Comparison of ENCODE assay signal across 13 cellular contexts in genomic region chr10:89074120-89074519, GRCh38.
DNase-seq lines count a peak whose midpoint lies in the region; ATAC-seq and TF ChIP-seq lines count a peak whose summit lies in the region.
"Had no signal": no experiment of that assay in that cellular context is flagged by ENCODE, and none has a peak within 500 bp of the region (broad histone marks: within the 10 kb centered on the region; RNA-seq: fewer than 3 reads in every experiment).

No MANE protein-coding gene starts in this region.

- 3 to 7% (median 3%) methylated on average over 3 of the region's 3 CpGs for WGBS in ovary, 3 donors

- no peaks in the 10 kb centered on the region for H3K9me3 Mint-ChIP-seq in activated naive CD4-positive, alpha-beta T cell treated with anti-CD3 and anti-CD28 coated beads, Interleukin-2, amount 10 ng/mL, durations not matched to agents 7 days and 5 days
- H3K9me3 Mint-ChIP-seq: natural killer cell; stimulated activated naive CD8-positive, alpha-beta T cell treated with anti-CD3 and anti-CD28 coated beads, Interleukin-15, amount 100 ng/mL, for 72 hours had no signal

- H3K27me3 ChIP-seq in ovary: no peaks in the 10 kb centered on the region

- H3K36me3 Mint-ChIP-seq in activated naive CD4-positive, alpha-beta T cell treated with anti-CD3 and anti-CD28 coated beads, Interleukin-2, amount 10 ng/mL, durations not matched to agents 7 days and 5 days: no peaks in the 10 kb centered on the region
- H3K36me3 Mint-ChIP-seq: natural killer cell had no signal

- DNase-seq in Right ventricle myocardium inferior (ENCODE audit: missing footprints) (peak; percentile 66), cardiac septum (ENCODE audit: low spot score) (no peak), fibroblast of pulmonary artery (ENCODE audit: low read depth) (peak; percentile 82), ovary (peak; percentile 57 to 80 (median 75)), cortex of kidney (lab: John Stamatoyannopoulos, UW) (no peak), DMS53 treated with DMSO at 0.1 percent for 48 hours (lab: John Stamatoyannopoulos, UW; ENCODE audit: unreplicated experiment) (no peak)
- DNase-seq in activated naive CD4-positive, alpha-beta T cell treated with anti-CD3 and anti-CD28 coated beads, Interleukin-2, amount 10 ng/mL, durations not matched to agents 7 days and 5 days: no peak
- DNase-seq: natural killer cell; NCI-H1048; NCI-H446 treated with DMSO at 0.1 percent for 48 hours; stimulated activated naive CD8-positive, alpha-beta T cell treated with anti-CD3 and anti-CD28 coated beads, Interleukin-15, amount 100 ng/mL, for 72 hours; T-helper 1 cell had no signal

- intact Hi-C loops in Right ventricle myocardium inferior (cut with DNase I): loop anchor here (5.0 kb wide), 1 partner anchor 42 kb away; no protein-coding TSS in a partner anchor
- intact Hi-C loops in cardiac septum (cut with DNase I): loop anchor here (5.0 kb wide), 1 partner anchor 133 kb away; the partner anchor contains the start of gene CH25H
- intact Hi-C loops in ovary (cut with DNase I): no loop called here

- ATAC-seq in Right ventricle myocardium inferior: peak; percentile 76
- ATAC-seq in HG02973 (IDR thresholded peaks at IDR 0.05; ENCODE audit: unreplicated experiment): no peak
- ATAC-seq: natural killer cell; stimulated activated naive CD8-positive, alpha-beta T cell treated with anti-CD3 and anti-CD28 coated beads, Interleukin-15, amount 100 ng/mL, for 72 hours had no signal

- H3K4me1 Mint-ChIP-seq in activated naive CD4-positive, alpha-beta T cell treated with anti-CD3 and anti-CD28 coated beads, Interleukin-2, amount 10 ng/mL, durations not matched to agents 7 days and 5 days: no peaks in the 10 kb centered on the region
- H3K4me1 Mint-ChIP-seq: natural killer cell had no signal

- H3K27ac Mint-ChIP-seq in activated naive CD4-positive, alpha-beta T cell treated with anti-CD3 and anti-CD28 coated beads, Interleukin-2, amount 10 ng/mL, durations not matched to agents 7 days and 5 days: no peak overlapping the region
- H3K27ac Mint-ChIP-seq: natural killer cell; stimulated activated naive CD8-positive, alpha-beta T cell treated with anti-CD3 and anti-CD28 coated beads, Interleukin-15, amount 100 ng/mL, for 72 hours had no signal

- H3K27me3 Mint-ChIP-seq in activated naive CD4-positive, alpha-beta T cell treated with anti-CD3 and anti-CD28 coated beads, Interleukin-2, amount 10 ng/mL, durations not matched to agents 7 days and 5 days: peaks cover 22% of the 10 kb centered on the region

- no peaks in the 10 kb centered on the region for H3K9me3 ChIP-seq in ovary

- no peak overlapping the region for H3K4me3 Mint-ChIP-seq in activated naive CD4-positive, alpha-beta T cell treated with anti-CD3 and anti-CD28 coated beads, Interleukin-2, amount 10 ng/mL, durations not matched to agents 7 days and 5 days
- H3K4me3 Mint-ChIP-seq: natural killer cell; stimulated activated naive CD8-positive, alpha-beta T cell treated with anti-CD3 and anti-CD28 coated beads, Interleukin-15, amount 100 ng/mL, for 72 hours had no signal

- no peak for TF ChIP-seq POLR2A in ovary (IDR thresholded peaks at IDR 0.05)

- CTCF ChIA-PET in activated naive CD4-positive, alpha-beta T cell treated with anti-CD3 and anti-CD28 coated beads, Interleukin-2, amount 10 ng/mL, durations not matched to agents 7 days and 5 days (lab: Charles Lee): interaction anchor here (1.4 kb wide), 1 partner anchor 141 kb away, joined by 3 read pairs; no protein-coding TSS in a partner anchor

- H3K4me1 ChIP-seq in ovary (ENCODE audit: insufficient read depth): no peaks in the 10 kb centered on the region

- H3K36me3 ChIP-seq in ovary: no peaks in the 10 kb centered on the region

- no peak for TF ChIP-seq EP300 in ovary (IDR thresholded peaks at IDR 0.05)

- H3K27ac ChIP-seq in ovary: peak overlapping the region in 1 of 2 donors; percentile 45

- H3K4me3 ChIP-seq in fibroblast of pulmonary artery (replicated peaks; ENCODE audit: low read depth, low read length): no peak overlapping the region
- H3K4me3 ChIP-seq in ovary: no peak overlapping the region

- no peak for TF ChIP-seq CTCF in fibroblast of pulmonary artery (IDR thresholded peaks at IDR 0.05; ENCODE audit: low read length, missing control alignments)
- TF ChIP-seq CTCF in ovary (IDR thresholded peaks at IDR 0.05): no peak

Comparison
In these comparisons a context has a peak if more than half of its experiments do, and no peak if none do; other contexts are left out.
1. DNase-seq: peak in Right ventricle myocardium inferior (single experiment), fibroblast of pulmonary artery (single experiment) and ovary (5 of 5); none in cardiac septum (single experiment), cortex of kidney (single experiment), activated naive CD4-positive, alpha-beta T cell treated with anti-CD3 and anti-CD28 coated beads, Interleukin-2, amount 10 ng/mL, durations not matched to agents 7 days and 5 days (single experiment) and DMS53 treated with DMSO at 0.1 percent for 48 hours (single experiment).
2. intact Hi-C loops: an anchor here in Right ventricle myocardium inferior (5.0 kb wide) and cardiac septum (5.0 kb wide); none called in ovary.